14 cellular contexts compared by ENCODE assay signal in genomic region chr3:47877288-47877687, GRCh38.
DNase-seq lines count a peak whose midpoint lies in the region; ATAC-seq and TF ChIP-seq lines count a peak whose summit lies in the region.
"Had no signal": no experiment of that assay in that cellular context is flagged by ENCODE, and none has a peak within 500 bp of the region (broad histone marks: within the 10 kb centered on the region; RNA-seq: fewer than 3 reads in every experiment).

No MANE protein-coding gene starts in this region.

- peaks cover 9% of the 10 kb centered on the region for H3K36me3 Mint-ChIP-seq in activated CD8-positive, alpha-beta memory T cell treated with anti-CD3 and anti-CD28 coated beads, Interleukin-2, amount 10 ng/mL, durations not matched to agents 7 days and 5 days
- H3K36me3 Mint-ChIP-seq in WTC11: peaks cover 26% of the 10 kb centered on the region

- H3K27ac ChIP-seq in skeletal muscle tissue (ENCODE audit: low read depth, low read length): peak overlapping the region; percentile 21
- H3K27ac ChIP-seq: colonic mucosa had no signal

- ATAC-seq in activated CD8-positive, alpha-beta memory T cell treated with anti-CD3 and anti-CD28 coated beads, Interleukin-2, amount 10 ng/mL, durations not matched to agents 7 days and 5 days: no peak
- ATAC-seq in WTC11: no peak
- ATAC-seq: GM23338 had no signal

- no peak overlapping the region for H3K4me3 Mint-ChIP-seq in activated CD8-positive, alpha-beta memory T cell treated with anti-CD3 and anti-CD28 coated beads, Interleukin-2, amount 10 ng/mL, durations not matched to agents 7 days and 5 days
- no peak overlapping the region for H3K4me3 Mint-ChIP-seq in WTC11
- H3K4me3 Mint-ChIP-seq: activated CD4-positive, alpha-beta memory T cell treated with anti-CD3 and anti-CD28 coated beads, Interleukin-2, amount 10 ng/mL, durations not matched to agents 7 days and 5 days; GM23338 had no signal

- H3K36me3 ChIP-seq in skeletal muscle tissue (ENCODE audit: control insufficient read depth in 3 of 3, insufficient read depth in 3 of 3, low read length in 3 of 3): peaks cover 16 to 37% (median 24%) of the 10 kb centered on the region in 3 donors
- H3K36me3 ChIP-seq: colonic mucosa had no signal

- no peaks in the 10 kb centered on the region for H3K27me3 ChIP-seq in skeletal muscle tissue (ENCODE audit: control insufficient read depth in 3 of 3, insufficient read depth in 3 of 3, low read length in 3 of 3)
- H3K27me3 ChIP-seq: colonic mucosa had no signal

- peaks cover 12% of the 10 kb centered on the region for H3K4me1 Mint-ChIP-seq in activated CD8-positive, alpha-beta memory T cell treated with anti-CD3 and anti-CD28 coated beads, Interleukin-2, amount 10 ng/mL, durations not matched to agents 7 days and 5 days
- H3K4me1 Mint-ChIP-seq in WTC11: peaks cover 9% of the 10 kb centered on the region

- no peak overlapping the region for H3K4me3 ChIP-seq in epithelial cell of esophagus (ENCODE audit: low read length)
- H3K4me3 ChIP-seq in skeletal muscle tissue (ENCODE audit: low read length in 3 of 3): no peak overlapping the region
- H3K4me3 ChIP-seq: colonic mucosa, GM23338 had no signal

- H3K4me1 ChIP-seq in skeletal muscle tissue (ENCODE audit: control insufficient read depth in 3 of 3, insufficient read depth in 3 of 3, low read length in 3 of 3): peaks cover 0 to 4% (median 0%) of the 10 kb centered on the region in 3 donors
- H3K4me1 ChIP-seq: colonic mucosa had no signal

- H3K9me3 Mint-ChIP-seq in activated CD8-positive, alpha-beta memory T cell treated with anti-CD3 and anti-CD28 coated beads, Interleukin-2, amount 10 ng/mL, durations not matched to agents 7 days and 5 days (ENCODE audit: low read depth): no peaks in the 10 kb centered on the region
- peaks cover 5% of the 10 kb centered on the region for H3K9me3 Mint-ChIP-seq in WTC11
- H3K9me3 Mint-ChIP-seq: activated CD4-positive, alpha-beta memory T cell treated with anti-CD3 and anti-CD28 coated beads, Interleukin-2, amount 10 ng/mL, durations not matched to agents 7 days and 5 days; GM23338 had no signal

- POLR2A ChIA-PET in WTC11 (lab: Charles Lee): no interaction called here

- TF ChIP-seq CTCF in WTC11 (IDR thresholded peaks at IDR 0.05) (no peak), epithelial cell of esophagus (IDR thresholded peaks at IDR 0.05; ENCODE audit: insufficient read depth, low read depth, low read length, missing control alignments) (no peak)

- no peak overlapping the region for H3K9ac ChIP-seq in skeletal muscle tissue (ENCODE audit: low read depth in 1 of 3, low read length in 3 of 3)

- CTCF ChIA-PET in activated CD8-positive, alpha-beta memory T cell treated with anti-CD3 and anti-CD28 coated beads, Interleukin-2, amount 10 ng/mL, durations not matched to agents 7 days and 5 days (lab: Charles Lee): interaction anchor here (1.4 kb wide), 1 partner anchor 53 kb away, joined by 4 read pairs; no protein-coding TSS in a partner anchor
- CTCF ChIA-PET in WTC11 (lab: Charles Lee): no interaction called here

- no peaks in the 10 kb centered on the region for H3K9me3 ChIP-seq in skeletal muscle tissue (ENCODE audit: control insufficient read depth in 3 of 3, low read length in 3 of 3)
- H3K9me3 ChIP-seq: colonic mucosa had no signal

- H3K27ac Mint-ChIP-seq in activated CD8-positive, alpha-beta memory T cell treated with anti-CD3 and anti-CD28 coated beads, Interleukin-2, amount 10 ng/mL, durations not matched to agents 7 days and 5 days: peak overlapping the region; percentile 54
- H3K27ac Mint-ChIP-seq in WTC11: peak overlapping the region; percentile 36; the same call in 1 of the 2 replicates
- H3K27ac Mint-ChIP-seq: activated CD4-positive, alpha-beta memory T cell treated with anti-CD3 and anti-CD28 coated beads, Interleukin-2, amount 10 ng/mL, durations not matched to agents 7 days and 5 days; GM23338 had no signal

- no peaks in the 10 kb centered on the region for H3K27me3 Mint-ChIP-seq in activated CD8-positive, alpha-beta memory T cell treated with anti-CD3 and anti-CD28 coated beads, Interleukin-2, amount 10 ng/mL, durations not matched to agents 7 days and 5 days
- no peaks in the 10 kb centered on the region for H3K27me3 Mint-ChIP-seq in WTC11 (ENCODE audit: low read depth)
- H3K27me3 Mint-ChIP-seq: activated CD4-positive, alpha-beta memory T cell treated with anti-CD3 and anti-CD28 coated beads, Interleukin-2, amount 10 ng/mL, durations not matched to agents 7 days and 5 days had no signal

- no peak for DNase-seq in activated CD8-positive, alpha-beta memory T cell treated with anti-CD3 and anti-CD28 coated beads, Interleukin-2, amount 10 ng/mL, durations not matched to agents 7 days and 5 days
- DNase-seq in activated CD8-positive, alpha-beta memory T cell treated with anti-CD3 and anti-CD28 coated beads for 24 hours: no peak
- DNase-seq in WTC11 (ENCODE audit: low spot score) (no peak), epithelial cell of esophagus (ENCODE audit: low read depth) (peak; percentile 22), hypothalamus (lab: John Stamatoyannopoulos, UW) (no peak), SKM-1 treated with dmso at 0.1 percent for 144 hours (lab: John Stamatoyannopoulos, UW; ENCODE audit: unreplicated experiment) (no peak), GOT3 (lab: John Stamatoyannopoulos, UW) (no peak)
- DNase-seq: activated CD4-positive, alpha-beta memory T cell treated with anti-CD3 and anti-CD28 coated beads, Interleukin-2, amount 10 ng/mL, durations not matched to agents 7 days and 5 days; activated gamma-delta T cell; colonic mucosa; midbrain; NCI-H1048 had no signal

TF ChIP-seq in WTC11, 78 proteins besides CTCF, POLR2A, EP300 and RAD21 (continues in another document):
- TF ChIP-seq CREB1 (CRISPR knock-in tag; IDR thresholded peaks at IDR 0.05) (no peak), AR (CRISPR knock-in tag; IDR thresholded peaks at IDR 0.05) (no peak), ZNF532 (CRISPR knock-in tag; IDR thresholded peaks at IDR 0.05; ENCODE audit: borderline replicate concordance) (no peak), TP53 (CRISPR knock-in tag; IDR thresholded peaks at IDR 0.05) (no peak), ZNF671 (CRISPR knock-in tag; IDR thresholded peaks at IDR 0.05) (no peak), IRF1 (CRISPR knock-in tag; IDR thresholded peaks at IDR 0.05) (no peak), IRF2 (CRISPR knock-in tag; IDR thresholded peaks at IDR 0.05; ENCODE audit: borderline replicate concordance, low read depth) (no peak), ZNF423 (CRISPR knock-in tag; IDR thresholded peaks at IDR 0.05) (no peak)
